ENCODE assay signal across 8 cellular contexts in genomic region chr10:28679941-28680752, GRCh38. TPM values are rescaled to one million over a fixed set of nuclear protein-coding genes. Genes with fewer than 3 reads are reported as not detected.
DNase-seq lines count a peak whose midpoint lies in the region; ATAC-seq and TF ChIP-seq lines count a peak whose summit lies in the region.

No MANE protein-coding gene starts in this region.

- peaks cover 52% of the 10 kb centered on the region for H3K27me3 Mint-ChIP-seq in activated T-helper 17 cell treated with anti-CD3 and anti-CD28 coated beads, Interleukin-2, amount 50 U/mL, for 72 hours

- intact Hi-C loops in heart left ventricle (cut with DNase I) (loop anchor here in 9 of 10 donors (2.0 to 10.0 kb wide), 12 partner anchors 125 to 627 kb away; no protein-coding TSS in a partner anchor), cardiac septum (cut with DNase I) (loop anchor here (2.0 to 5.0 kb wide), 4 partner anchors 117 to 377 kb away; no protein-coding TSS in a partner anchor)

- no peaks in the 10 kb centered on the region for H3K9me3 ChIP-seq in heart left ventricle

- ATAC-seq in heart left ventricle (no peak), GM18868 (IDR thresholded peaks at IDR 0.05; ENCODE audit: unreplicated experiment) (no peak), HG03139 (IDR thresholded peaks at IDR 0.05; ENCODE audit: unreplicated experiment) (no peak)
- no peak for ATAC-seq in activated T-helper 17 cell treated with anti-CD3 and anti-CD28 coated beads, Interleukin-2, amount 50 U/mL, for 72 hours (replicated peaks)

- peaks cover 0 to 60% (median 5%) of the 10 kb centered on the region in 9 donors for H3K27me3 ChIP-seq in heart left ventricle

- H3K4me3 ChIP-seq in heart left ventricle (peak overlapping the region; percentile 66 to 97 (median 84)), urinary bladder (ENCODE audit: low read depth, low read length) (peak overlapping the region; percentile 99)

- H3K4me1 ChIP-seq in heart left ventricle (peaks cover 0 to 47% (median 21%) of the 10 kb centered on the region in 12 donors), urinary bladder (ENCODE audit: insufficient read depth) (no peaks in the 10 kb centered on the region)

- H3K36me3 Mint-ChIP-seq in activated T-helper 17 cell treated with anti-CD3 and anti-CD28 coated beads, Interleukin-2, amount 50 U/mL, for 72 hours (ENCODE audit: low read depth) = no peaks in the 10 kb centered on the region

- peak overlapping the region in 11 of 12 donors; percentile 39 to 90 (median 78) for H3K27ac ChIP-seq in heart left ventricle
- H3K27ac ChIP-seq in urinary bladder (ENCODE audit: low read depth) = no peak overlapping the region

- H3K4me3 Mint-ChIP-seq in activated T-helper 17 cell treated with anti-CD3 and anti-CD28 coated beads, Interleukin-2, amount 50 U/mL, for 72 hours = peak overlapping the region; percentile 31

- peaks cover 13% of the 10 kb centered on the region for H3K4me1 Mint-ChIP-seq in activated T-helper 17 cell treated with anti-CD3 and anti-CD28 coated beads, Interleukin-2, amount 50 U/mL, for 72 hours

- WGBS in heart left ventricle, 4 donors = 6 to 12% (median 8%) methylated on average over 16 of the region's 16 CpGs
- 6% methylated on average over 16 of the region's 16 CpGs for WGBS in urinary bladder

- TF ChIP-seq CTCF in heart left ventricle (IDR thresholded peaks at IDR 0.05) = peak in 8 of 12 donors; percentile 16 to 49 (median 34)

- H3K27ac Mint-ChIP-seq in activated T-helper 17 cell treated with anti-CD3 and anti-CD28 coated beads, Interleukin-2, amount 50 U/mL, for 72 hours = no peak overlapping the region

- peaks cover 0 to 30% (median 0%) of the 10 kb centered on the region in 9 donors for H3K36me3 ChIP-seq in heart left ventricle
- H3K36me3 ChIP-seq in urinary bladder (ENCODE audit: insufficient read depth) = no peaks in the 10 kb centered on the region

- TF ChIP-seq POLR2A in heart left ventricle (IDR thresholded peaks at IDR 0.05) = no peak

- DNase-seq in heart left ventricle (no peak), cardiac septum (ENCODE audit: low spot score) (no peak), kidney tubule cell (ENCODE audit: low spot score) (peak; percentile 46), mesenteric fat pad (ENCODE audit: low spot score) (no peak)

- no peaks in the 10 kb centered on the region for H3K9me3 Mint-ChIP-seq in activated T-helper 17 cell treated with anti-CD3 and anti-CD28 coated beads, Interleukin-2, amount 50 U/mL, for 72 hours

RNA-seq across cellular contexts. Expression of gene BAMBI, which starts 2.8 kb away (rescaled TPM):
- total RNA-seq in heart left ventricle (10 to 100 TPM; 10.8 to 44.7 (median 24.8) TPM), cardiac septum (46.6 TPM), urinary bladder (33.7 TPM), mesenteric fat pad (14.3 TPM)
- polyA plus RNA-seq in heart left ventricle (10 to 100 TPM in 1 of 2 donors, 1 to 10 TPM in 1; 5.3 to 53.3 TPM), urinary bladder (27.0 TPM)
- total RNA-seq in activated T-helper 17 cell treated with anti-CD3 and anti-CD28 coated beads, Interleukin-2, amount 50 U/mL, for 72 hours = not detected

Comparison
In these comparisons a context has a peak if more than half of its experiments do, and no peak if none do; other contexts are left out.
1. RNA of gene BAMBI, which starts 2.8 kb away (total RNA-seq): 46.6 TPM in cardiac septum (single experiment), 33.7 TPM in urinary bladder (single experiment), 10.8 to 44.7 TPM in heart left ventricle and 14.3 TPM in mesenteric fat pad (single experiment); not detected in activated T-helper 17 cell treated with anti-CD3 and anti-CD28 coated beads, Interleukin-2, amount 50 U/mL, for 72 hours; every median in the first group is over 10 times any median in the second.